ENCODE assay signal across 18 cellular contexts in genomic region chr3:132623646-132624045, GRCh38. TPM values are rescaled to one million over a fixed set of nuclear protein-coding genes. Genes with fewer than 3 reads are reported as not detected.
DNase-seq lines count a peak whose midpoint lies in the region; ATAC-seq, FAIRE-seq and TF ChIP-seq lines count a peak whose summit lies in the region.
"Had no signal": no experiment of that assay in that cellular context is flagged by ENCODE, and none has a peak within 500 bp of the region (broad histone marks: within the 10 kb centered on the region; RNA-seq: fewer than 3 reads in every experiment).

No MANE protein-coding gene starts in this region.

- BruUV-seq in IMR-90 (replicated peaks; lab: Mats Ljungman, UMichigan): no TSS peak
- BruUV-seq in OCI-LY7 (replicated peaks; lab: Mats Ljungman, UMichigan): no TSS peak

- peaks cover 6% of the 10 kb centered on the region; the same call in 1 of the 2 replicates for H3K9me1 ChIP-seq in IMR-90 (ENCODE audit: insufficient read depth, low read length)

- H4K5ac ChIP-seq in IMR-90 (ENCODE audit: low read depth, low read length): peak overlapping the region; percentile 54; the same call in 1 of the 2 replicates

- peaks cover 5% of the 10 kb centered on the region for H3K4me1 ChIP-seq in IMR-90 (ENCODE audit: control insufficient read depth, insufficient read depth, low read length)
- H3K4me1 ChIP-seq in OCI-LY7 (ENCODE audit: insufficient read depth, low read length, poor library complexity, severe bottlenecking): peaks cover 47% of the 10 kb centered on the region
- peaks cover 33% of the 10 kb centered on the region for H3K4me1 ChIP-seq in foreskin keratinocyte
- H3K4me1 ChIP-seq in colonic mucosa: no peaks in the 10 kb centered on the region
- no peaks in the 10 kb centered on the region for H3K4me1 ChIP-seq in small intestine (ENCODE audit: control insufficient read depth in 2 of 2, insufficient read depth in 1 of 2, low read depth in 1 of 2, low read length in 1 of 2)
- H3K4me1 ChIP-seq: A549, BE2C had no signal

- H2BK120ac ChIP-seq in IMR-90 (ENCODE audit: low read depth, low read length): peak overlapping the region; percentile 39; the same call in 1 of the 2 replicates

- H3K9me2 ChIP-seq in OCI-LY7 (ENCODE audit: insufficient read depth, low read length): no peaks in the 10 kb centered on the region

- H3K79me2 ChIP-seq in OCI-LY7 (ENCODE audit: insufficient read depth, low read depth, low read length): no peaks in the 10 kb centered on the region

- no peak overlapping the region for H3K18ac ChIP-seq in IMR-90 (ENCODE audit: low read depth, low read length)

- ATAC-seq in IMR-90 (ENCODE audit: low read depth) (no peak), foreskin keratinocyte (peak; percentile 77), Right ventricle myocardium superior (ENCODE audit: poor library complexity) (no peak)
- ATAC-seq: A549, GM12878, HCT116 had no signal

- H3K56ac ChIP-seq in IMR-90 (ENCODE audit: extremely low read depth, insufficient read depth, low read length): no peak overlapping the region

- H2BK15ac ChIP-seq in IMR-90 (ENCODE audit: low read depth, low read length): no peak overlapping the region

- H3K36me3 ChIP-seq in IMR-90 (ENCODE audit: control insufficient read depth, insufficient read depth, low read length) (peaks cover 8% of the 10 kb centered on the region), OCI-LY7 (ENCODE audit: insufficient read depth, low read length) (peaks cover 38% of the 10 kb centered on the region), bronchial epithelial cell (ENCODE audit: control insufficient read depth, insufficient read depth, low read length) (peaks cover 1% of the 10 kb centered on the region), colonic mucosa (no peaks in the 10 kb centered on the region), small intestine (ENCODE audit: control insufficient read depth in 2 of 2, insufficient read depth in 2 of 2, low read length in 2 of 2) (peaks cover 5 to 12% of the 10 kb centered on the region in 2 donors)
- H3K36me3 ChIP-seq: BE2C had no signal

- H2AFZ ChIP-seq in IMR-90 (replicated peaks; ENCODE audit: low read length, poor library complexity): no peak overlapping the region
- peak overlapping the region; percentile 37; the same call in 1 of the 2 replicates for H2AFZ ChIP-seq in OCI-LY7 (ENCODE audit: low read length)

- peaks cover 3% of the 10 kb centered on the region; the same call in 1 of the 2 replicates for H3K9me3 ChIP-seq in IMR-90 (ENCODE audit: control insufficient read depth, insufficient read depth, low read length)
- no peaks in the 10 kb centered on the region for H3K9me3 ChIP-seq in OCI-LY7 (ENCODE audit: low read length)
- H3K9me3 ChIP-seq in colonic mucosa: no peaks in the 10 kb centered on the region
- no peaks in the 10 kb centered on the region for H3K9me3 ChIP-seq in small intestine (ENCODE audit: control insufficient read depth, low read depth)
- H3K9me3 ChIP-seq: A549, BE2C had no signal

- no peak overlapping the region for H4K91ac ChIP-seq in IMR-90 (ENCODE audit: insufficient read depth, low read depth, low read length)

- peaks cover 0 to 9% of the 10 kb centered on the region in 2 experiments; a peak in 2 of 4 replicates for H3K79me1 ChIP-seq in IMR-90 (ENCODE audit: low read depth in 1 of 2, low read length in 2 of 2)

- dilution Hi-C loops in IMR-90 (cut with HindIII; ENCODE audit: low sequenced_read_pairs, unreplicated experiment): no loop called here

- H2AK5ac ChIP-seq in IMR-90 (ENCODE audit: low read depth, low read length): no peak overlapping the region

- in situ Hi-C loops in IMR-90 (cut with MboI; ENCODE audit: low sequenced_read_pairs): no loop called here

- H3K27ac ChIP-seq in IMR-90 (ENCODE audit: insufficient read depth, low read length): no peak overlapping the region
- H3K27ac ChIP-seq in OCI-LY7 (ENCODE audit: low read depth, low read length, poor library complexity, severe bottlenecking): peak overlapping the region; percentile 63
- H3K27ac ChIP-seq in foreskin keratinocyte: no peak overlapping the region
- no peak overlapping the region for H3K27ac ChIP-seq in colonic mucosa
- H3K27ac ChIP-seq in small intestine (ENCODE audit: low read depth in 1 of 2, low read length in 1 of 2): no peak overlapping the region
- H3K27ac ChIP-seq: A549, C4-2B had no signal

- WGBS in IMR-90 (ENCODE audit: extremely low coverage in 2 of 2, insufficient read length in 1 of 2), 2 experiments: no CpG with 5 or more reads among the region's 1 CpG
- 92 to 94% (median 94%) methylated on average over 1 of the region's 1 CpG for WGBS in small intestine, 3 donors

- H2BK20ac ChIP-seq in IMR-90 (ENCODE audit: low read depth, low read length): peak overlapping the region; percentile 13

- H3K4me3 ChIP-seq in IMR-90 (ENCODE audit: insufficient read depth, low read depth, low read length) (no peak overlapping the region), OCI-LY7 (ENCODE audit: low read depth, low read length, poor library complexity, severe bottlenecking) (no peak overlapping the region), bronchial epithelial cell (ENCODE audit: low read depth, low read length) (no peak overlapping the region), colonic mucosa (no peak overlapping the region), small intestine (ENCODE audit: low read depth in 1 of 2, low read length in 2 of 2) (no peak overlapping the region)
- H3K4me3 ChIP-seq: A549, GM12878 had no signal

- TF ChIP-seq CTCF in IMR-90 (conservative IDR thresholded peaks at IDR 0.05; ENCODE audit: low read depth, low read length) (no peak), OCI-LY7 (conservative IDR thresholded peaks at IDR 0.05; ENCODE audit: low read length) (no peak), bronchial epithelial cell (IDR thresholded peaks at IDR 0.05; ENCODE audit: insufficient read depth, low read length, severe bottlenecking) (no peak), foreskin keratinocyte (conservative IDR thresholded peaks at IDR 0.05) (no peak), colonic mucosa (IDR thresholded peaks at IDR 0.05) (no peak)

- FAIRE-seq in bronchial epithelial cell (lab: Jason Lieb, UNC): no peak
- no peak for FAIRE-seq in small intestine (lab: Jason Lieb, UNC)
- FAIRE-seq: A549, GM12878, GM18507, H54 had no signal

- H4K20me1 ChIP-seq in IMR-90 (ENCODE audit: insufficient read depth, low read length): no peaks in the 10 kb centered on the region
- no peaks in the 10 kb centered on the region for H4K20me1 ChIP-seq in OCI-LY7 (ENCODE audit: insufficient read depth, low read length)

- H3K4me2 ChIP-seq in IMR-90 (ENCODE audit: low read depth, low read length) (no peak overlapping the region), OCI-LY7 (ENCODE audit: low read length) (peak overlapping the region; percentile 43; the same call in 1 of the 2 replicates)
- H3K4me2 ChIP-seq: A549 had no signal

- TF ChIP-seq POLR2A in IMR-90 (IDR thresholded peaks at IDR 0.05; ENCODE audit: low read depth, low read length): no peak

- no peak overlapping the region for H3K23ac ChIP-seq in IMR-90 (ENCODE audit: low read depth, low read length)

- TF ChIP-seq RAD21 in IMR-90 (IDR thresholded peaks at IDR 0.05; ENCODE audit: low read length): no peak

- DNase-seq in IMR-90 (no peak), OCI-LY7 (ENCODE audit: low spot score) (peak; percentile 8), bronchial epithelial cell (ENCODE audit: low read depth) (peak; percentile 67), foreskin keratinocyte (peak in 1 of 2 donors; percentile 71), Right ventricle myocardium superior (no peak), HEK293T (ENCODE audit: extremely low spot score) (no peak), colonic mucosa (no peak), small intestine (no peak)
- DNase-seq: BE2C; CD4-positive, alpha-beta memory T cell; DMS79 had no signal

- POLR2A ChIA-PET in IMR-90 (lab: Charles Lee; ENCODE audit: unreplicated experiment) (no interaction called here), OCI-LY7 (lab: Charles Lee) (interaction anchor here (0.7 to 1.0 kb wide), 4 partner anchors 19 to 94 kb away, joined by 3 to 5 read pairs (median 3); no protein-coding TSS in a partner anchor), HEK293T (lab: Yijun Ruan, JAX) (no interaction called here)

- no peaks in the 10 kb centered on the region for H3K27me3 ChIP-seq in IMR-90 (ENCODE audit: control insufficient read depth, insufficient read depth, low read length)
- no peaks in the 10 kb centered on the region for H3K27me3 ChIP-seq in bronchial epithelial cell (ENCODE audit: control insufficient read depth, insufficient read depth, low read length)
- no peaks in the 10 kb centered on the region for H3K27me3 ChIP-seq in foreskin keratinocyte
- no peaks in the 10 kb centered on the region for H3K27me3 ChIP-seq in colonic mucosa
- no peaks in the 10 kb centered on the region for H3K27me3 ChIP-seq in small intestine (ENCODE audit: control insufficient read depth in 2 of 2, insufficient read depth in 2 of 2, low read length in 2 of 2)
- H3K27me3 ChIP-seq: BE2C had no signal

- H3K4ac ChIP-seq in IMR-90 (ENCODE audit: low read depth, low read length): no peak overlapping the region

- peak overlapping the region; percentile 63 for H2BK5ac ChIP-seq in IMR-90 (ENCODE audit: low read depth, low read length, poor library complexity, severe bottlenecking)

- H3K9ac ChIP-seq in IMR-90 (ENCODE audit: low read depth, low read length) (no peak overlapping the region), colonic mucosa (ENCODE audit: low read depth in 2 of 2, low read length in 2 of 2) (no peak overlapping the region)

- H2AK9ac ChIP-seq in IMR-90 (replicated peaks; ENCODE audit: low read depth, low read length, poor library complexity): no peak overlapping the region

- intact Hi-C loops in IMR-90 (cut with micrococcal nuclease) (no loop called here), OCI-LY7 (cut with micrococcal nuclease; ENCODE audit: unreplicated experiment) (no loop called here), Right ventricle myocardium superior (cut with DNase I) (no loop called here), colonic mucosa (cut with DNase I) (no loop called here)

- H3K14ac ChIP-seq in IMR-90 (replicated peaks; ENCODE audit: low read depth, low read length): 0 out of 2 replicates have a peak overlapping the region, but pooled peaks have one; percentile 7

- no peak overlapping the region for H4K8ac ChIP-seq in IMR-90 (ENCODE audit: low read depth in 2 of 2, low read length in 2 of 2)

- CTCF ChIA-PET in IMR-90 (lab: Yijun Ruan, JAX) (interaction anchor here (0.7 kb wide), 1 partner anchor 70 kb away, joined by 3 read pairs; no protein-coding TSS in a partner anchor), OCI-LY7 (lab: Charles Lee; ENCODE audit: unreplicated experiment) (interaction anchor here (0.6 kb wide), 1 partner anchor 26 kb away, joined by 3 read pairs; the partner anchor contains the start of gene ACKR4), HEK293T (lab: Yijun Ruan, JAX) (no interaction called here)

RNA-seq across cellular contexts. Expression of gene ACKR4, which starts 26.6 kb away (rescaled TPM):
- total RNA-seq in IMR-90 (2012; rRNA removed): 0.18 TPM in 1 of 2 replicates, not detected in the other
- not detected in 2 replicates for polyA plus RNA-seq in IMR-90 (2012; rRNA removed)
- not detected in 2 replicates for polyA plus RNA-seq in IMR-90 (2012; cell fraction: cytosol; rRNA removed)
- polyA plus RNA-seq in IMR-90 (2012; cell fraction: nucleus; rRNA removed; ENCODE audit: low replicate concordance): 0.15 TPM in 1 of 2 replicates, not detected in the other
- 2.1 and 2.4 TPM in 2 replicates for total RNA-seq in OCI-LY7 (2014; rRNA removed; shearing (Covaris generic))
- total RNA-seq in OCI-LY7 (2022): 2.5 and 3.8 TPM in 2 replicates
- total RNA-seq in bronchial epithelial cell: under 0.01 TPM in 2 replicates
- total RNA-seq in foreskin keratinocyte: 0.21 and 0.31 TPM in 2 replicates
- polyA plus RNA-seq in foreskin keratinocyte: 0.22 and 0.25 TPM in 2 replicates
- total RNA-seq in Right ventricle myocardium superior: 2.9 TPM
- total RNA-seq in colonic mucosa: under 1 TPM in 1 of 2 donors, not detected in 1; 0.90 TPM
- polyA plus RNA-seq in small intestine: 10 to 100 TPM in 2 of 3 donors, 1 to 10 TPM in 1; 7.0 to 24.4 (median 11.4) TPM
- total RNA-seq: G401 had no signal

RNA-seq across cellular contexts. Expression of gene ACAD11, which starts 36.0 kb away (rescaled TPM):
- total RNA-seq in IMR-90 (2012; rRNA removed): 18.8 and 27.8 TPM in 2 replicates
- 12.8 and 16.0 TPM in 2 replicates for polyA plus RNA-seq in IMR-90 (2012; rRNA removed)
- 2.4 and 3.2 TPM in 2 replicates for polyA plus RNA-seq in IMR-90 (2012; cell fraction: cytosol; rRNA removed)
- polyA plus RNA-seq in IMR-90 (2012; cell fraction: nucleus; rRNA removed; ENCODE audit: low replicate concordance): 55.6 and 142 TPM in 2 replicates
- total RNA-seq in OCI-LY7 (2014; rRNA removed; shearing (Covaris generic)): 18.5 and 25.7 TPM in 2 replicates
- 21.7 and 23.5 TPM in 2 replicates for total RNA-seq in OCI-LY7 (2022)
- 27.4 and 39.3 TPM in 2 replicates for total RNA-seq in bronchial epithelial cell
- total RNA-seq in foreskin keratinocyte: 17.5 and 18.9 TPM in 2 replicates
- 5.7 and 7.3 TPM in 2 replicates for polyA plus RNA-seq in foreskin keratinocyte
- total RNA-seq in Right ventricle myocardium superior: 14.7 TPM
- total RNA-seq in colonic mucosa: 1 to 10 TPM; 7.2 to 8.9 TPM
- polyA plus RNA-seq in small intestine: 10 to 100 TPM in 2 of 3 donors, 1 to 10 TPM in 1; 4.9 to 55.0 (median 44.9) TPM

RNA-seq across cellular contexts. Expression of gene UBA5, which starts 36.5 kb away (rescaled TPM):
- total RNA-seq in IMR-90 (2012; rRNA removed) (20.3 and 38.6 TPM in 2 replicates), OCI-LY7 (2022) (44.6 and 45.2 TPM in 2 replicates), bronchial epithelial cell (29.3 and 30.3 TPM in 2 replicates), foreskin keratinocyte (34.9 and 41.3 TPM in 2 replicates), Right ventricle myocardium superior (38.8 TPM), colonic mucosa (10 to 100 TPM; 32.2 to 32.5 TPM)
- polyA plus RNA-seq in IMR-90 (2012; rRNA removed) (30.4 and 43.1 TPM in 2 replicates), foreskin keratinocyte (16.8 and 22.2 TPM in 2 replicates), small intestine (10 to 100 TPM; 27.0 to 30.2 (median 28.4) TPM)
- 43.2 and 60.2 TPM in 2 replicates for polyA plus RNA-seq in IMR-90 (2012; cell fraction: cytosol; rRNA removed)
- 37.7 and 52.9 TPM in 2 replicates for polyA plus RNA-seq in IMR-90 (2012; cell fraction: nucleus; rRNA removed; ENCODE audit: low replicate concordance)
- total RNA-seq in OCI-LY7 (2014; rRNA removed; shearing (Covaris generic)): 47.5 and 60.8 TPM in 2 replicates

Comparison
In these comparisons a context has a peak if more than half of its experiments do, and no peak if none do; other contexts are left out.
1. DNase-seq: peak in OCI-LY7 (single experiment) and bronchial epithelial cell (single experiment); none in IMR-90 (single experiment), Right ventricle myocardium superior (single experiment), HEK293T (single experiment), colonic mucosa (single experiment) and small intestine (single experiment).